In genomic region chr3:196320110-196320509, GRCh38 we compare ENCODE assay signal across 1 cellular context.
TF ChIP-seq lines count a peak whose summit lies in the region.

No MANE protein-coding gene starts in this region.

TF ChIP-seq in HCT116, 20 proteins besides CTCF, POLR2A, EP300 and RAD21:
- no peak for TF ChIP-seq CBX3 (IDR thresholded peaks at IDR 0.05; ENCODE audit: low read depth)
- no peak for TF ChIP-seq ELF1 (IDR thresholded peaks at IDR 0.05; ENCODE audit: borderline replicate concordance, low read depth)
- TF ChIP-seq SP1 (IDR thresholded peaks at IDR 0.05; ENCODE audit: low read depth) = no peak
